In genomic region chr1:176950736-176951308, GRCh38 we compare ENCODE assay signal across 22 cellular contexts.
DNase-seq lines count a peak whose midpoint lies in the region; ATAC-seq and TF ChIP-seq lines count a peak whose summit lies in the region.
"Had no signal": no experiment of that assay in that cellular context is flagged by ENCODE, and none has a peak within 500 bp of the region (broad histone marks: within the 10 kb centered on the region; RNA-seq: fewer than 3 reads in every experiment).

No MANE protein-coding gene starts in this region.

- H3K18ac ChIP-seq in mesendoderm (ENCODE audit: low read length): no peak overlapping the region

- H2BK120ac ChIP-seq in mesendoderm (ENCODE audit: low read depth, low read length): no peak overlapping the region

- no peaks in the 10 kb centered on the region for H3K79me1 ChIP-seq in mesendoderm (ENCODE audit: low read length)

- H3K27me3 Mint-ChIP-seq in WTC11 (ENCODE audit: low read depth): no peaks in the 10 kb centered on the region; the same call in 1 of the 2 replicates

- H3K36me3 Mint-ChIP-seq in WTC11: no peaks in the 10 kb centered on the region
- H3K36me3 Mint-ChIP-seq: CD14-positive monocyte had no signal

- peak overlapping the region; percentile 38 for H3K27ac Mint-ChIP-seq in WTC11
- H3K27ac Mint-ChIP-seq: B cell, CD14-positive monocyte had no signal

- TF ChIP-seq POLR2A in erythroblast (IDR thresholded peaks at IDR 0.05; ENCODE audit: low read length): no peak

- H4K8ac ChIP-seq in mesendoderm (ENCODE audit: low read depth, low read length): no peak overlapping the region

- no peak overlapping the region for H4K5ac ChIP-seq in mesendoderm (ENCODE audit: low read length)

- H3K23ac ChIP-seq in mesendoderm (ENCODE audit: low read length): no peak overlapping the region

- H2BK5ac ChIP-seq in mesendoderm (ENCODE audit: low read length): no peak overlapping the region

- peak; percentile 66 for ATAC-seq in WTC11
- no peak for ATAC-seq in HG02973 (IDR thresholded peaks at IDR 0.05; ENCODE audit: unreplicated experiment)
- ATAC-seq: A549 had no signal

- peak overlapping the region; percentile 22 for H3K56ac ChIP-seq in mesendoderm (ENCODE audit: low read length)

- H3K36me3 ChIP-seq in HEK293 (ENCODE audit: control insufficient read depth in 2 of 2, insufficient read depth in 1 of 2, low read length in 2 of 2): no peaks in the 10 kb centered on the region
- no peaks in the 10 kb centered on the region for H3K36me3 ChIP-seq in mesendoderm (ENCODE audit: control insufficient read depth, insufficient read depth, low read length)
- H3K36me3 ChIP-seq: SJCRH30 had no signal

- DNase-seq in COR-L47 (lab: John Stamatoyannopoulos, UW) (peak; percentile 57), WTC11 (ENCODE audit: low spot score) (peak; percentile 13), mesendoderm (peak; percentile 22), erythroblast (lab: John Stamatoyannopoulos, UW) (no peak)
- no peak for DNase-seq in stimulated activated CD4-positive, alpha-beta T cell treated with anti-CD3 and anti-CD28 coated beads, Interleukin-2, amount 100 ng/mL, for 48 hours
- DNase-seq: EL, GF-D8, KG1, NCI-H1105 treated with DMSO at 0.1 percent for 48 hours, NCI-H2029 treated with DMSO at 0.1 percent for 48 hours, NCI-H2171, NCI-H446, NCI-H69, OCI-M1, SJCRH30, T-helper 1 cell had no signal

- no peaks in the 10 kb centered on the region for H3K79me2 ChIP-seq in mesendoderm (ENCODE audit: control insufficient read depth, insufficient read depth, low read length)

- no peak overlapping the region for H3K9ac ChIP-seq in mesendoderm (ENCODE audit: low read length)

- H3K4me1 ChIP-seq in HEK293 (ENCODE audit: control insufficient read depth, insufficient read depth, low read length): no peaks in the 10 kb centered on the region
- no peaks in the 10 kb centered on the region for H3K4me1 ChIP-seq in mesendoderm (ENCODE audit: control insufficient read depth, low read depth, low read length)
- H3K4me1 ChIP-seq: A549, SJCRH30 had no signal

- no peak overlapping the region for H2AK5ac ChIP-seq in mesendoderm (ENCODE audit: low read length)

- CTCF ChIA-PET in HEK293 (lab: Yijun Ruan, JAX) (interaction anchor here (0.7 to 2.3 kb wide), 10 partner anchors 10 to 1636 kb away, joined by 3 to 17 read pairs (median 4); no protein-coding TSS in a partner anchor), WTC11 (lab: Charles Lee) (interaction anchor here (0.6 to 3.2 kb wide), 9 partner anchors 20 to 231 kb away, joined by 3 to 74 read pairs (median 6); partner anchors contain the start of gene BRINP2)

- TF ChIP-seq CTCF in HEK293 (tag by site-specific recombination; IDR thresholded peaks at IDR 0.05) (no peak), WTC11 (IDR thresholded peaks at IDR 0.05) (no peak)

- H3K4ac ChIP-seq in mesendoderm (ENCODE audit: low read depth, low read length): no peak overlapping the region

- H3K9me3 ChIP-seq in HEK293 (ENCODE audit: control insufficient read depth, insufficient read depth, low read depth, low read length): no peaks in the 10 kb centered on the region
- H3K9me3 ChIP-seq: A549, SJCRH30 had no signal

- no peaks in the 10 kb centered on the region for H3K9me3 Mint-ChIP-seq in WTC11

- peaks cover 61% of the 10 kb centered on the region for H3K4me1 Mint-ChIP-seq in WTC11
- H3K4me1 Mint-ChIP-seq: B cell, CD14-positive monocyte had no signal

- POLR2A ChIA-PET in HEK293 (lab: Yijun Ruan, JAX): no interaction called here
- POLR2A ChIA-PET in WTC11 (lab: Charles Lee): interaction anchor here (0.6 to 0.7 kb wide), 2 partner anchors 22 to 875 kb away, joined by 3 to 6 read pairs; no protein-coding TSS in a partner anchor

- H2BK15ac ChIP-seq in mesendoderm (replicated peaks; ENCODE audit: low read depth): no peak overlapping the region

- no peak overlapping the region for H3K4me3 ChIP-seq in HEK293 (ENCODE audit: low read depth, low read length)
- H3K4me3 ChIP-seq in mesendoderm (ENCODE audit: low read length): no peak overlapping the region
- H3K4me3 ChIP-seq: A549, SJCRH30 had no signal

- no peak overlapping the region for H3K4me3 Mint-ChIP-seq in WTC11
- H3K4me3 Mint-ChIP-seq: B cell, CD14-positive monocyte had no signal

- no peak overlapping the region for H3K4me2 ChIP-seq in mesendoderm (ENCODE audit: low read length)
- H3K4me2 ChIP-seq: A549 had no signal

- no peaks in the 10 kb centered on the region for H3K27me3 ChIP-seq in mesendoderm (ENCODE audit: insufficient read depth, low read length, poor library complexity)
- H3K27me3 ChIP-seq: SJCRH30 had no signal

- WGBS in mesendoderm (ENCODE audit: extremely low coverage, insufficient coverage, low lambda C conversion rate): no CpG with 5 or more reads among the region's 2 CpGs

- H3K27ac ChIP-seq in HEK293 (ENCODE audit: extremely low read depth, low read depth, low read length) (no peak overlapping the region), mesendoderm (ENCODE audit: low read depth, low read length) (no peak overlapping the region)
- H3K27ac ChIP-seq: A549, HL-60, SJCRH30 had no signal

TF ChIP-seq in HEK293, 187 proteins besides CTCF, POLR2A, EP300 and RAD21:
- TF ChIP-seq ZNF473 (tag by site-specific recombination; IDR thresholded peaks at IDR 0.05) (no peak), ZNF623 (tag by site-specific recombination; IDR thresholded peaks at IDR 0.05) (no peak), ZNF292 (tag by site-specific recombination; IDR thresholded peaks at IDR 0.05; ENCODE audit: borderline replicate concordance, low read depth) (no peak), ZIC2 (tag by site-specific recombination; IDR thresholded peaks at IDR 0.05) (peak; percentile 73), YY1 (tag by site-specific recombination; IDR thresholded peaks at IDR 0.05) (no peak)
TF ChIP-seq in HEK293: peak in this region for 1.

TF ChIP-seq in WTC11, 78 proteins besides CTCF, POLR2A, EP300 and RAD21:
- TF ChIP-seq CREB1 (CRISPR knock-in tag; IDR thresholded peaks at IDR 0.05) (no peak), ZNF423 (CRISPR knock-in tag; IDR thresholded peaks at IDR 0.05) (peak; percentile 99)
TF ChIP-seq in WTC11: peak in this region for 1.

Comparison
In these comparisons a context has a peak if more than half of its experiments do, and no peak if none do; other contexts are left out.
1. DNase-seq: peak in COR-L47 (single experiment), WTC11 (single experiment) and mesendoderm (single experiment); none in stimulated activated CD4-positive, alpha-beta T cell treated with anti-CD3 and anti-CD28 coated beads, Interleukin-2, amount 100 ng/mL, for 48 hours (0 of 2) and erythroblast (0 of 2).